10 cellular contexts compared by ENCODE assay signal in genomic region chr15:35298509-35298908, GRCh38.
"Had no signal": no experiment of that assay in that cellular context is flagged by ENCODE, and none has a peak within 500 bp of the region (broad histone marks: within the 10 kb centered on the region; RNA-seq: fewer than 3 reads in every experiment).

No MANE protein-coding gene starts in this region.

- H3K9me3 ChIP-seq: HAP-1 had no signal

- H3K36me3 ChIP-seq: HAP-1 had no signal

- H3K27ac Mint-ChIP-seq: GM23338, H9, HFFc6 had no signal

- H3K4me1 ChIP-seq: HAP-1 had no signal

- H3K27ac ChIP-seq: GM23248 had no signal

- H3K4me2 ChIP-seq: GM23338 had no signal

- ATAC-seq: GM23338, HCT116 had no signal

- FAIRE-seq: H1 had no signal

- H3K9ac ChIP-seq: GM23248 had no signal

- H3K4me3 Mint-ChIP-seq: GM23338, H9, HFFc6 had no signal

- H3K9me3 Mint-ChIP-seq: GM23338, H9, HFFc6 had no signal

- DNase-seq: GM23248, GOT3, H7, H9, HCEC 1CT, HFFc6 had no signal

- H2AFZ ChIP-seq: GM23248, GM23338 had no signal

- H3K4me3 ChIP-seq: GM23248, GM23338, HAP-1 had no signal

- H3K4me1 Mint-ChIP-seq: GM23338 had no signal
